Comparison of ENCODE assay signal across 1 cellular context in genomic region chr13:74226791-74227475, GRCh38.
TF ChIP-seq lines count a peak whose summit lies in the region.

No MANE protein-coding gene starts in this region.

TF ChIP-seq in SK-N-SH treated with all-trans-retinoic acid at 6 μM for 48 hours, 23 proteins besides CTCF, POLR2A, EP300 and RAD21 (continued from another document):
- TF ChIP-seq CREB5 (CRISPR knock-in tag; IDR thresholded peaks at IDR 0.05; ENCODE audit: low read depth) = no peak
- TF ChIP-seq TCF4 (CRISPR knock-in tag; IDR thresholded peaks at IDR 0.05; ENCODE audit: borderline replicate concordance) = no peak
